12 cellular contexts compared by ENCODE assay signal in the genomic region with DNA sequence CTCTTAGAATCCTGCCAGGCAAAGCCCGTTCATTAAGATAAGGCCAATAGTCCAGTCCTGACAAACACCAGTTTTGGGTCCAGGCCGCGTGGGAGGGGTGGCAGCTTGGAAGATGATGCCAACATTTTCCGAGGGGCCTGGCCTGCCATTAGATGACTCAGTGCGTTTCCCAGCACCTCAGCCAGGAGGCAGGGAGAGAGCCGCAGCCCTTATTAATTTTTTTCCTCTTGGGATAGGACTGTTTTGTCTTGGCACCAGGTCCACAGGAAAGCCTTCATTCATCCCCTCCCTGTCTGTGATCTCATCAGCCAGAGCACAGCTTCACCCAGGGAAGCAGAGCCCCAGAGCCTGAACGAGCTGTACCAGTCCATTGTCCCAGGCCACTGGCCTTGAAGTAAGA. TPM values are rescaled to one million over a fixed set of nuclear protein-coding genes. Genes with fewer than 3 reads are reported as not detected.
A peak's percentile ranks its signal among the peaks of the same experiment; 100 is the strongest.
DNase-seq lines count a peak whose midpoint lies in the region; ATAC-seq and TF ChIP-seq lines count a peak whose summit lies in the region.
"Had no signal": no experiment of that assay in that cellular context is flagged by ENCODE, and none has a peak within 500 bp of the region (broad histone marks: within the 10 kb centered on the region; RNA-seq: fewer than 3 reads in every experiment).

No MANE protein-coding gene starts in this region.

- H3K4me1 ChIP-seq in heart right ventricle (peaks cover 0 to 19% (median 8%) of the 10 kb centered on the region in 9 donors), SJCRH30 (no peaks in the 10 kb centered on the region)

- 40 to 59% methylated on average over 7 of the region's 7 CpGs for WGBS in heart right ventricle, 2 donors

- H3K36me3 Mint-ChIP-seq in CD14-positive monocyte, result peaks cover 2 to 10% of the 10 kb centered on the region in 2 donors

- H3K4me3 Mint-ChIP-seq in CD14-positive monocyte, result no peak overlapping the region
- H3K4me3 Mint-ChIP-seq: central memory CD8-positive, alpha-beta T cell had no signal

- peaks cover 0 to 7% (median 2%) of the 10 kb centered on the region in 3 donors for H3K27me3 Mint-ChIP-seq in CD14-positive monocyte (ENCODE audit: low read depth in 3 of 3)

- DNase-seq in CD14-positive monocyte (ENCODE audit: low spot score), result no peak
- peak; percentile 84 for DNase-seq in astrocyte of the hippocampus (ENCODE audit: low read depth, low spot score)
- DNase-seq in heart right ventricle, result peak; percentile 56
- DNase-seq in sciatic nerve (ENCODE audit: low spot score), result no peak
- no peak for DNase-seq in H7
- DNase-seq in activated CD4-positive, alpha-beta T cell treated with anti-CD3 and anti-CD28 coated beads for 48 hours, result no peak
- no peak for DNase-seq in GF-D8 (lab: John Stamatoyannopoulos, UW)
- DNase-seq in SJCRH30, result no peak
- DNase-seq: NCI-H82, T-helper 2 cell had no signal

- no peaks in the 10 kb centered on the region for H3K9me3 Mint-ChIP-seq in CD14-positive monocyte
- H3K9me3 Mint-ChIP-seq: central memory CD8-positive, alpha-beta T cell had no signal

- no peak overlapping the region for H3K4me3 ChIP-seq in heart right ventricle
- H3K4me3 ChIP-seq in H7 (ENCODE audit: insufficient read depth, low read depth, low read length), result no peak overlapping the region
- H3K4me3 ChIP-seq in SJCRH30, result no peak overlapping the region

- H3K9me3 ChIP-seq in heart right ventricle (no peaks in the 10 kb centered on the region), SJCRH30 (replicated peaks) (no peaks in the 10 kb centered on the region)

- peak overlapping the region in 4 of 7 donors; percentile 24 to 64 (median 43) for H3K27ac Mint-ChIP-seq in CD14-positive monocyte

- peaks cover 7% of the 10 kb centered on the region for H3K4me1 Mint-ChIP-seq in CD14-positive monocyte
- H3K4me1 Mint-ChIP-seq: central memory CD8-positive, alpha-beta T cell had no signal

- intact Hi-C loops in CD14-positive monocyte (cut with micrococcal nuclease) (no loop called here), heart right ventricle (cut with DNase I) (loop anchor here in 2 of 10 donors (2.0 to 10.0 kb wide), 2 partner anchors 38 to 46 kb away; a partner anchor contains a TSS), sciatic nerve (cut with DNase I) (no loop called here)

- ATAC-seq in heart right ventricle (peak in 4 of 8 donors; percentile 7 to 34 (median 22)), sciatic nerve (peak; percentile 4)

- H3K27ac ChIP-seq in heart right ventricle, result peak overlapping the region in 8 of 10 donors; percentile 13 to 72 (median 58)
- H3K27ac ChIP-seq in SJCRH30, result no peak overlapping the region
- H3K27ac ChIP-seq: C4-2B had no signal

- H3K27me3 ChIP-seq in heart right ventricle (no peaks in the 10 kb centered on the region), H7 (ENCODE audit: control insufficient read depth, insufficient read depth, low read length) (no peaks in the 10 kb centered on the region), SJCRH30 (no peaks in the 10 kb centered on the region)

- no peaks in the 10 kb centered on the region for H3K36me3 ChIP-seq in heart right ventricle
- no peaks in the 10 kb centered on the region for H3K36me3 ChIP-seq in H7 (replicated peaks; ENCODE audit: control insufficient read depth, insufficient read depth, low read length)
- H3K36me3 ChIP-seq in SJCRH30, result no peaks in the 10 kb centered on the region

- no peak for TF ChIP-seq CTCF in CD14-positive monocyte (IDR thresholded peaks at IDR 0.05)
- TF ChIP-seq CTCF in heart right ventricle (IDR thresholded peaks at IDR 0.05), result peak in 2 of 9 donors; percentile 14 to 23

RNA-seq across cellular contexts. Expression of a gene that starts 4.7 kb away (rescaled TPM):
- polyA plus RNA-seq in CD14-positive monocyte (10 to 100 TPM; 29.8 to 39.7 TPM), heart right ventricle (10 to 100 TPM; 22.5 to 27.1 TPM)
- total RNA-seq in heart right ventricle (10 to 100 TPM; 21.2 to 37.0 (median 28.4) TPM), sciatic nerve (86.7 TPM)
- 18.6 and 32.8 TPM in 2 replicates for total RNA-seq in H7 (2014; rRNA removed; shearing (Covaris generic))
- 20.5 and 23.0 TPM in 2 replicates for total RNA-seq in SJCRH30 (2014; rRNA removed; shearing (Covaris generic))

RNA-seq across cellular contexts. Expression of a gene that starts 33.3 kb away (rescaled TPM):
- polyA plus RNA-seq in CD14-positive monocyte (not detected), heart right ventricle (not detected)
- total RNA-seq in heart right ventricle (not detected), sciatic nerve (not detected)
- total RNA-seq in H7 (2014; rRNA removed; shearing (Covaris generic)), result not detected in 2 replicates
- total RNA-seq in SJCRH30 (2014; rRNA removed; shearing (Covaris generic)), result not detected in 2 replicates

RNA-seq across cellular contexts. Expression of a gene that starts 48.0 kb away (rescaled TPM):
- 100 to 1,000 TPM; 859 to 884 TPM for polyA plus RNA-seq in CD14-positive monocyte
- total RNA-seq in heart right ventricle, result 1,000 to 10,000 TPM; 1,004 to 1,398 (median 1,028) TPM
- polyA plus RNA-seq in heart right ventricle, result 1,000 to 10,000 TPM in 1 of 2 donors, 100 to 1,000 TPM in 1; 890 to 4,129 TPM
- 1,229 TPM for total RNA-seq in sciatic nerve
- total RNA-seq in H7 (2014; rRNA removed; shearing (Covaris generic)), result 1,833 and 2,305 TPM in 2 replicates
- total RNA-seq in SJCRH30 (2014; rRNA removed; shearing (Covaris generic)), result 3,054 and 3,660 TPM in 2 replicates

Comparison
In these comparisons a context has a peak if more than half of its experiments do, and no peak if none do; other contexts are left out.
1. DNase-seq: peak in astrocyte of the hippocampus (single experiment) and heart right ventricle (2 of 2); none in CD14-positive monocyte (single experiment), sciatic nerve (single experiment), H7 (single experiment), activated CD4-positive, alpha-beta T cell treated with anti-CD3 and anti-CD28 coated beads for 48 hours (single experiment), GF-D8 (single experiment) and SJCRH30 (0 of 2).